14 cellular contexts compared by ENCODE assay signal in the genomic region with DNA sequence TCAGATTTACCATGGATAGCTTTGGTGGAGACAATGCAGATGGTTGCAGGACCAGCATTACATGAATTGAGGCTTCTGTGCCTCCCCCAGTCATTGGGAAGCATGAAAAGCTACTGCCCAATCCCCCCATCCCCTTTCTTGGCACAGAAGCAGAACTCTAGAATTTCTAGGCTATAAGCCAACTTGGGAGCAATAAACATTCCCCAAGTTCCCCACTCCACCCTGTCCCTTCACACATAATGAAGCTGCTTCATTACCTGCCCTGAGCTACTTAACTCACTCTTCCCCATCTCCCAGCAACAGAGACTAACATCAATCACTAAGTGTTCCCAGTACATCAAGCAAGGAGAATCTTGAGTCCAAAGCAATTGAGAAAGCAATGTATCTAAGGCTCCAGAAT.
DNase-seq lines count a peak whose midpoint lies in the region; ATAC-seq and TF ChIP-seq lines count a peak whose summit lies in the region.
"Had no signal": no experiment of that assay in that cellular context is flagged by ENCODE, and none has a peak within 500 bp of the region (broad histone marks: within the 10 kb centered on the region; RNA-seq: fewer than 3 reads in every experiment).

No MANE protein-coding gene starts in this region.

- no peak overlapping the region for H3K27ac Mint-ChIP-seq in CD14-positive monocyte
- H3K27ac Mint-ChIP-seq in activated T-cell treated with anti-CD3 and anti-CD28 coated beads, Interleukin-2, amount 50 U/mL, for 72 hours, result no peak overlapping the region
- H3K27ac Mint-ChIP-seq: CD4-positive, CD25-positive, alpha-beta regulatory T cell had no signal

- H3K27me3 Mint-ChIP-seq in CD14-positive monocyte (ENCODE audit: low read depth in 3 of 3), result peaks cover 0 to 3% (median 2%) of the 10 kb centered on the region in 3 donors
- peaks cover 31% of the 10 kb centered on the region for H3K27me3 Mint-ChIP-seq in activated T-cell treated with anti-CD3 and anti-CD28 coated beads, Interleukin-2, amount 50 U/mL, for 72 hours (ENCODE audit: low read depth)

- H3K4me1 Mint-ChIP-seq in CD14-positive monocyte, result no peaks in the 10 kb centered on the region
- no peaks in the 10 kb centered on the region for H3K4me1 Mint-ChIP-seq in activated T-cell treated with anti-CD3 and anti-CD28 coated beads, Interleukin-2, amount 50 U/mL, for 72 hours (ENCODE audit: low read depth)
- H3K4me1 Mint-ChIP-seq: CD4-positive, CD25-positive, alpha-beta regulatory T cell had no signal

- DNase-seq in left ventricle myocardium superior (no peak), cardiac septum (ENCODE audit: low spot score) (no peak), NCI-H2171 (lab: John Stamatoyannopoulos, UW) (peak; percentile 13), left colon (no peak), CD14-positive monocyte (ENCODE audit: low spot score) (no peak), NCI-H526 (lab: John Stamatoyannopoulos, UW) (no peak)
- no peak for DNase-seq in stimulated activated naive CD8-positive, alpha-beta T cell treated with anti-CD3 and anti-CD28 coated beads, Interleukin-15, Interleukin-2, amounts not matched to agents 100 U/mL and 50 U/mL, for 24 hours
- no peak for DNase-seq in activated T-cell treated with anti-CD3 and anti-CD28 coated beads, Interleukin-2, amount 50 U/mL, for 72 hours
- DNase-seq: Calu3; CD4-positive, CD25-positive, alpha-beta regulatory T cell; HCEC 1CT; Karpas-422; SHP77 had no signal

- ATAC-seq in left ventricle myocardium superior, result peak; percentile 19
- peak; percentile 72 for ATAC-seq in left colon
- ATAC-seq in stimulated activated naive CD8-positive, alpha-beta T cell treated with anti-CD3 and anti-CD28 coated beads, Interleukin-15, Interleukin-2, amounts not matched to agents 100 U/mL and 50 U/mL, for 24 hours, result no peak
- no peak for ATAC-seq in activated T-cell treated with anti-CD3 and anti-CD28 coated beads, Interleukin-2, amount 50 U/mL, for 72 hours (replicated peaks in 1 of 2)
- ATAC-seq: Panc1 had no signal

- no peak for TF ChIP-seq CTCF in CD14-positive monocyte (IDR thresholded peaks at IDR 0.05)

- no peak overlapping the region for H3K4me3 Mint-ChIP-seq in CD14-positive monocyte
- no peak overlapping the region for H3K4me3 Mint-ChIP-seq in activated T-cell treated with anti-CD3 and anti-CD28 coated beads, Interleukin-2, amount 50 U/mL, for 72 hours
- H3K4me3 Mint-ChIP-seq: CD4-positive, CD25-positive, alpha-beta regulatory T cell had no signal

- H3K36me3 Mint-ChIP-seq in CD14-positive monocyte, result no peaks in the 10 kb centered on the region
- H3K36me3 Mint-ChIP-seq in activated T-cell treated with anti-CD3 and anti-CD28 coated beads, Interleukin-2, amount 50 U/mL, for 72 hours (ENCODE audit: insufficient read depth in 2 of 2), result no peaks in the 10 kb centered on the region
- H3K36me3 Mint-ChIP-seq: CD4-positive, CD25-positive, alpha-beta regulatory T cell had no signal

- H3K9me3 Mint-ChIP-seq in CD14-positive monocyte, result peaks cover 0 to 6% (median 0%) of the 10 kb centered on the region in 7 donors
- H3K9me3 Mint-ChIP-seq in activated T-cell treated with anti-CD3 and anti-CD28 coated beads, Interleukin-2, amount 50 U/mL, for 72 hours, result no peaks in the 10 kb centered on the region

- intact Hi-C loops in left ventricle myocardium superior (cut with micrococcal nuclease) (no loop called here), cardiac septum (cut with DNase I) (no loop called here), left colon (cut with DNase I, micrococcal nuclease) (no loop called here), CD14-positive monocyte (cut with micrococcal nuclease) (no loop called here)

Comparison
In these comparisons a context has a peak if more than half of its experiments do, and no peak if none do; other contexts are left out.
1. ATAC-seq: peak in left ventricle myocardium superior (single experiment) and left colon (single experiment); none in stimulated activated naive CD8-positive, alpha-beta T cell treated with anti-CD3 and anti-CD28 coated beads, Interleukin-15, Interleukin-2, amounts not matched to agents 100 U/mL and 50 U/mL, for 24 hours (single experiment) and activated T-cell treated with anti-CD3 and anti-CD28 coated beads, Interleukin-2, amount 50 U/mL, for 72 hours (0 of 2).